In genomic region chr3:169264711-169265110, GRCh38 we compare ENCODE assay signal across 10 cellular contexts.
DNase-seq lines count a peak whose midpoint lies in the region; ATAC-seq, FAIRE-seq and TF ChIP-seq lines count a peak whose summit lies in the region.
"Had no signal": no experiment of that assay in that cellular context is flagged by ENCODE, and none has a peak within 500 bp of the region (broad histone marks: within the 10 kb centered on the region; RNA-seq: fewer than 3 reads in every experiment).

No MANE protein-coding gene starts in this region.

- no peak overlapping the region for H3K27ac ChIP-seq in astrocyte (ENCODE audit: low read depth, low read length)

- H3K9me3 Mint-ChIP-seq in astrocyte (ENCODE audit: unreplicated experiment) = no peaks in the 10 kb centered on the region
- H3K9me3 Mint-ChIP-seq: activated T-helper 2 cell treated with anti-CD3 and anti-CD28 coated beads, Interferon-gamma antibody, Interleukin-2, Interleukin-4, amounts not matched to agents 10 μg/mL and 5 μg/mL and 100 μg/mL, durations not matched to agents 14 hours and 24 hours and 36 hours; CD4-positive, alpha-beta T cell had no signal

- H3K36me3 ChIP-seq in astrocyte (ENCODE audit: insufficient read depth, low read length) (no peaks in the 10 kb centered on the region), mucosa of descending colon (ENCODE audit: low read depth) (no peaks in the 10 kb centered on the region)

- peaks cover 7% of the 10 kb centered on the region for H3K4me1 Mint-ChIP-seq in astrocyte (ENCODE audit: low read depth, unreplicated experiment)

- H3K27me3 ChIP-seq in astrocyte (ENCODE audit: insufficient read depth, low read length) = no peaks in the 10 kb centered on the region

- H3K4me3 Mint-ChIP-seq in astrocyte (ENCODE audit: unreplicated experiment) = no peak overlapping the region
- H3K4me3 Mint-ChIP-seq: CD4-positive, alpha-beta T cell had no signal

- H3K27ac Mint-ChIP-seq in astrocyte (ENCODE audit: unreplicated experiment) = no peak overlapping the region
- H3K27ac Mint-ChIP-seq: activated T-helper 2 cell treated with anti-CD3 and anti-CD28 coated beads, Interferon-gamma antibody, Interleukin-2, Interleukin-4, amounts not matched to agents 10 μg/mL and 5 μg/mL and 100 μg/mL, durations not matched to agents 14 hours and 24 hours and 36 hours; CD4-positive, alpha-beta T cell had no signal

- H3K27me3 Mint-ChIP-seq in astrocyte (ENCODE audit: low read depth, unreplicated experiment) = no peaks in the 10 kb centered on the region
- H3K27me3 Mint-ChIP-seq: CD4-positive, alpha-beta T cell had no signal

- no peak overlapping the region for H3K4me3 ChIP-seq in astrocyte (ENCODE audit: insufficient read depth, low read depth, low read length)
- no peak overlapping the region for H3K4me3 ChIP-seq in mucosa of descending colon

- no peaks in the 10 kb centered on the region for H3K36me3 Mint-ChIP-seq in astrocyte (ENCODE audit: low read depth, unreplicated experiment)

- no peak overlapping the region for H2AFZ ChIP-seq in astrocyte (ENCODE audit: low read depth, low read length)

- H3K9ac ChIP-seq in astrocyte (ENCODE audit: low read length) = no peak overlapping the region

- H3K79me2 ChIP-seq in astrocyte (ENCODE audit: insufficient read depth, low read length) = no peaks in the 10 kb centered on the region

- DNase-seq in DMS153 (lab: John Stamatoyannopoulos, UW) (peak; percentile 80), NCI-H2029 (lab: John Stamatoyannopoulos, UW) (peak; percentile 34), astrocyte (ENCODE audit: low read depth) (peak; percentile 47), mucosa of descending colon (peak in 1 of 3 donors; percentile 72), GM13976 (ENCODE audit: low spot score) (no peak)
- DNase-seq in stimulated activated CD4-positive, alpha-beta T cell treated with anti-CD3 and anti-CD28 coated beads, Interleukin-15, amount 100 ng/mL, for 24 hours = no peak
- no peak for DNase-seq in activated CD8-positive, alpha-beta memory T cell treated with anti-CD3 and anti-CD28 coated beads, Interleukin-2, amount 50 U/mL, for 48 hours
- DNase-seq: CD4-positive, alpha-beta T cell had no signal

- intact Hi-C loops in mucosa of descending colon (cut with DNase I, micrococcal nuclease) = no loop called here

- no peak overlapping the region for H3K4me2 ChIP-seq in astrocyte (ENCODE audit: low read length)

- ATAC-seq in mucosa of descending colon (peak; percentile 83), HG03460 (IDR thresholded peaks at IDR 0.05; ENCODE audit: unreplicated experiment) (no peak)

- in situ Hi-C loops in GM13976 (cut with MboI; ENCODE audit: low sequenced_read_pairs, unreplicated experiment) = no loop called here

- no peak for TF ChIP-seq CTCF in astrocyte (IDR thresholded peaks at IDR 0.05; ENCODE audit: insufficient read depth, low read depth, low read length)
- no peak for TF ChIP-seq CTCF in mucosa of descending colon (IDR thresholded peaks at IDR 0.05)
- no peak for TF ChIP-seq CTCF in GM13976 (IDR thresholded peaks at IDR 0.05; ENCODE audit: borderline replicate concordance, control extremely low read depth, extremely low read depth, insufficient read depth, missing control alignments)

- H3K4me1 ChIP-seq in astrocyte (ENCODE audit: insufficient read depth, low read length) (peaks cover 3% of the 10 kb centered on the region), mucosa of descending colon (ENCODE audit: low read depth) (peaks cover 31% of the 10 kb centered on the region)

- peak; percentile 5 for FAIRE-seq in astrocyte (lab: Jason Lieb, UNC)

- H4K20me1 ChIP-seq in astrocyte (ENCODE audit: insufficient read depth, low read length) = no peaks in the 10 kb centered on the region

- H3K9me3 ChIP-seq in astrocyte (ENCODE audit: insufficient read depth, low read depth, low read length) (no peaks in the 10 kb centered on the region), mucosa of descending colon (no peaks in the 10 kb centered on the region)

Comparison
In these comparisons a context has a peak if more than half of its experiments do, and no peak if none do; other contexts are left out.
1. DNase-seq: peak in DMS153 (single experiment), NCI-H2029 (single experiment) and astrocyte (single experiment); none in stimulated activated CD4-positive, alpha-beta T cell treated with anti-CD3 and anti-CD28 coated beads, Interleukin-15, amount 100 ng/mL, for 24 hours (single experiment), activated CD8-positive, alpha-beta memory T cell treated with anti-CD3 and anti-CD28 coated beads, Interleukin-2, amount 50 U/mL, for 48 hours (single experiment) and GM13976 (single experiment).